Comparison of ENCODE assay signal across 8 cellular contexts in the genomic region with DNA sequence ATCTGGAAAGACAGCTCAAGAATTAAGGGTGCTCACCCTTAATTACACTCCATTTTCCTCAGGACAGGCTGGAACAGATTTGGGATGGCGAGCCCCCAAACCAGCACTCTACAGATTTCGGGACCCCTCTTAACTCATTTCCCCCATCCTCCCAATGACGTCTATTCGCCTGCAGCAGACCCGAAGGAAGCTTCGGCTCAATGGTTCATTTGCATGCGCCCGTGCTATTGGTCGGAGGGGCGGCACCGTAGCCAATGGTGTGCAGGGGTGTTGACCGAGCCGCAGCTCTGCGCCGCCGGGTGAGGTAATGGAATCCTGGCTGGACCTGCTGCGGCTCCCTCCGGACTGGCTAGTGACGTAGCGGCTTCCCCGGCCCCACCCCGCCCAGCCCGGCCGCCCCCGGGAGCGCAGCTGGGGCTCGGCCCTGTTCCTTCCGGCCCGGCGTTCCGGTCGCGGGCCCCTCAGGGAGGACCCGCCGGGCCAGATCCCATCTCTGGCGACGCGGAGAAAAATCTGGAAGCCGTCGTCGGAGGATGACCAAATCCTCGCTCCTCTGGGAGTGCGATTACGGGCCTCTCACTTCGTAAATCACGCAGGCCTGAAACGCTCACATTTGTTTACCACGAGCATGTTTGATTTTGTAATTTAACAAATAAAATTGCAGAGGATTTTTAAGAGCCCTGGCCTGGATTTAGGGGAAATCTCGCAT. TPM values are rescaled to one million over a fixed set of nuclear protein-coding genes. Genes with fewer than 3 reads are reported as not detected.
DNase-seq lines count a peak whose midpoint lies in the region; ATAC-seq and TF ChIP-seq lines count a peak whose summit lies in the region.

No MANE protein-coding gene starts in this region.

- H3K27me3 ChIP-seq in ovary (no peaks in the 10 kb centered on the region), tibial artery (no peaks in the 10 kb centered on the region)

- no peaks in the 10 kb centered on the region for H3K9me3 Mint-ChIP-seq in activated naive CD8-positive, alpha-beta T cell (ENCODE audit: low read depth)
- H3K9me3 Mint-ChIP-seq in glutamatergic neuron (ENCODE audit: unreplicated experiment): peaks cover 6% of the 10 kb centered on the region

- peaks cover 39% of the 10 kb centered on the region for H3K4me1 Mint-ChIP-seq in activated naive CD8-positive, alpha-beta T cell (ENCODE audit: low read depth)
- peaks cover 18% of the 10 kb centered on the region for H3K4me1 Mint-ChIP-seq in glutamatergic neuron (ENCODE audit: low read depth, unreplicated experiment)

- ATAC-seq in HG02610 (IDR thresholded peaks at IDR 0.05; ENCODE audit: unreplicated experiment): peak; percentile 93
- ATAC-seq in SK-N-SH treated with all-trans-retinoic acid at 6 μM for 48 hours: peak; percentile 95

- H3K4me3 ChIP-seq in ovary (peak overlapping the region; percentile 27), tibial artery (peak overlapping the region; percentile 39 to 43)

- TF ChIP-seq EP300 in ovary (IDR thresholded peaks at IDR 0.05): peak; percentile 69

- TF ChIP-seq CTCF in GM10248 (IDR thresholded peaks at IDR 0.05; ENCODE audit: control extremely low read depth, extremely low read depth, low read depth, missing control alignments) (no peak), glutamatergic neuron (IDR thresholded peaks at IDR 0.05; ENCODE audit: partially characterized antibody, unreplicated experiment) (no peak), ovary (IDR thresholded peaks at IDR 0.05) (no peak), tibial artery (IDR thresholded peaks at IDR 0.05) (no peak)

- POLR2A ChIA-PET in GM10248 (lab: Yijun Ruan, JAX): interaction anchor here (0.7 to 3.9 kb wide), 6 partner anchors 9 to 950 kb away, joined by 3 to 22 read pairs (median 4); partner anchors contain the start of genes ATG101, CSRNP2 and NR4A1

- no peaks in the 10 kb centered on the region for H3K27me3 Mint-ChIP-seq in activated naive CD8-positive, alpha-beta T cell
- peaks cover 8% of the 10 kb centered on the region for H3K27me3 Mint-ChIP-seq in glutamatergic neuron (ENCODE audit: unreplicated experiment)

- no peaks in the 10 kb centered on the region for H3K36me3 ChIP-seq in ovary
- no peaks in the 10 kb centered on the region for H3K36me3 ChIP-seq in tibial artery

- DNase-seq in GM10248 (ENCODE audit: extremely low spot score): peak; percentile 95
- DNase-seq in NCI-H1092 treated with DMSO at 0.1 percent for 48 hours (lab: John Stamatoyannopoulos, UW): peak; percentile 87
- DNase-seq in glutamatergic neuron: peak; percentile 95
- DNase-seq in ovary: peak; percentile 97 to 99 (median 98)
- DNase-seq in tibial artery: peak; percentile 99

- intact Hi-C loops in ovary (cut with DNase I) (loop anchor here in 1 of 4 donors (2.0 kb wide), 1 partner anchor 18 kb away; the partner anchor contains the start of gene NR4A1), tibial artery (cut with DNase I; ENCODE audit: low total_unique reads) (no loop called here)

- H3K4me1 ChIP-seq in ovary (ENCODE audit: insufficient read depth): peaks cover 2% of the 10 kb centered on the region
- H3K4me1 ChIP-seq in tibial artery: peaks cover 0 to 43% (median 33%) of the 10 kb centered on the region in 4 donors

- peak; percentile 87 for TF ChIP-seq POLR2A in ovary (IDR thresholded peaks at IDR 0.05)

- CTCF ChIA-PET in GM10248 (lab: Yijun Ruan, JAX): interaction anchor here (0.8 to 33.0 kb wide), 11 partner anchors 8 to 1021 kb away, joined by 3 to 1220 read pairs (median 9); partner anchors contain the start of genes ATG101, NR4A1, SMIM41 and TAMALIN

- H3K36me3 Mint-ChIP-seq in activated naive CD8-positive, alpha-beta T cell: no peaks in the 10 kb centered on the region
- no peaks in the 10 kb centered on the region for H3K36me3 Mint-ChIP-seq in glutamatergic neuron (ENCODE audit: unreplicated experiment)

- H3K27ac ChIP-seq in ovary (peak overlapping the region; percentile 88 to 91), tibial artery (peak overlapping the region; percentile 79 to 83)

- WGBS in ovary, 3 donors: 1% methylated on average over 22 to 49 of the region's 49 CpGs

- peak overlapping the region; percentile 75 for H3K27ac Mint-ChIP-seq in activated naive CD8-positive, alpha-beta T cell
- H3K27ac Mint-ChIP-seq in glutamatergic neuron (ENCODE audit: unreplicated experiment): peak overlapping the region; percentile 78

- H3K9me3 ChIP-seq in ovary: no peaks in the 10 kb centered on the region
- no peaks in the 10 kb centered on the region for H3K9me3 ChIP-seq in tibial artery

- H3K4me3 Mint-ChIP-seq in activated naive CD8-positive, alpha-beta T cell: peak overlapping the region; percentile 85
- H3K4me3 Mint-ChIP-seq in glutamatergic neuron (ENCODE audit: unreplicated experiment): peak overlapping the region; percentile 82

TF ChIP-seq in SK-N-SH treated with all-trans-retinoic acid at 6 μM for 48 hours, 23 proteins besides CTCF, POLR2A, EP300 and RAD21 (continues in another document):
- TF ChIP-seq ZC3H10 (CRISPR knock-in tag; IDR thresholded peaks at IDR 0.05): no peak
- TF ChIP-seq RARB (CRISPR knock-in tag; IDR thresholded peaks at IDR 0.05): no peak
- TF ChIP-seq TOX (CRISPR knock-in tag; IDR thresholded peaks at IDR 0.05; ENCODE audit: borderline replicate concordance): no peak
- TF ChIP-seq, protein P1, sequence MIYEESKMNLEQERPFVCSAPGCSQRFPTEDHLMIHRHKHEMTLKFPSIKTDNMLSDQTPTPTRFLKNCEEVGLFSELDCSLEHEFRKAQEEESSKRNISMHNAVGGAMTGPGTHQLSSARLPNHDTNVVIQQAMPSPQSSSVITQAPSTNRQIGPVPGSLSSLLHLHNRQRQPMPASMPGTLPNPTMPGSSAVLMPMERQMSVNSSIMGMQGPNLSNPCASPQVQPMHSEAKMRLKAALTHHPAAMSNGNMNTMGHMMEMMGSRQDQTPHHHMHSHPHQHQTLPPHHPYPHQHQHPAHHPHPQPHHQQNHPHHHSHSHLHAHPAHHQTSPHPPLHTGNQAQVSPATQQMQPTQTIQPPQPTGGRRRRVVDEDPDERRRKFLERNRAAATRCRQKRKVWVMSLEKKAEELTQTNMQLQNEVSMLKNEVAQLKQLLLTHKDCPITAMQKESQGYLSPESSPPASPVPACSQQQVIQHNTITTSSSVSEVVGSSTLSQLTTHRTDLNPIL (CRISPR knock-in tag; IDR thresholded peaks at IDR 0.05; ENCODE audit: low read depth): 0 out of 2 replicates have a peak, but pooled peaks have one; percentile 25
- TF ChIP-seq ARNTL (CRISPR knock-in tag; IDR thresholded peaks at IDR 0.05; ENCODE audit: borderline replicate concordance, low read depth): no peak
- TF ChIP-seq BACH2 (CRISPR knock-in tag; IDR thresholded peaks at IDR 0.05; ENCODE audit: borderline replicate concordance): no peak
- no peak for TF ChIP-seq ZFP30 (CRISPR knock-in tag; IDR thresholded peaks at IDR 0.05)
- peak; percentile 39; the same call in 1 of the 2 replicates for TF ChIP-seq CSDC2 (CRISPR knock-in tag; IDR thresholded peaks at IDR 0.05)
- peak; percentile 56 for TF ChIP-seq TSHZ2 (CRISPR knock-in tag; IDR thresholded peaks at IDR 0.05)
- TF ChIP-seq, protein P2, sequence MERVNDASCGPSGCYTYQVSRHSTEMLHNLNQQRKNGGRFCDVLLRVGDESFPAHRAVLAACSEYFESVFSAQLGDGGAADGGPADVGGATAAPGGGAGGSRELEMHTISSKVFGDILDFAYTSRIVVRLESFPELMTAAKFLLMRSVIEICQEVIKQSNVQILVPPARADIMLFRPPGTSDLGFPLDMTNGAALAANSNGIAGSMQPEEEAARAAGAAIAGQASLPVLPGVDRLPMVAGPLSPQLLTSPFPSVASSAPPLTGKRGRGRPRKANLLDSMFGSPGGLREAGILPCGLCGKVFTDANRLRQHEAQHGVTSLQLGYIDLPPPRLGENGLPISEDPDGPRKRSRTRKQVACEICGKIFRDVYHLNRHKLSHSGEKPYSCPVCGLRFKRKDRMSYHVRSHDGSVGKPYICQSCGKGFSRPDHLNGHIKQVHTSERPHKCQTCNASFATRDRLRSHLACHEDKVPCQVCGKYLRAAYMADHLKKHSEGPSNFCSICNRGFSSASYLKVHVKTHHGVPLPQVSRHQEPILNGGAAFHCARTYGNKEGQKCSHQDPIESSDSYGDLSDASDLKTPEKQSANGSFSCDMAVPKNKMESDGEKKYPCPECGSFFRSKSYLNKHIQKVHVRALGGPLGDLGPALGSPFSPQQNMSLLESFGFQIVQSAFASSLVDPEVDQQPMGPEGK (CRISPR knock-in tag; IDR thresholded peaks at IDR 0.05; ENCODE audit: borderline replicate concordance): 0 out of 2 replicates have a peak, but pooled peaks have one; percentile 9
- no peak for TF ChIP-seq OSR1 (CRISPR knock-in tag; IDR thresholded peaks at IDR 0.05)

RNA-seq across cellular contexts. Expression of gene NR4A1, which starts 18.3 kb away (rescaled TPM):
- total RNA-seq in glutamatergic neuron (ENCODE audit: unreplicated experiment): 8.5 TPM
- 1,000 to 10,000 TPM in 2 of 7 donors, 100 to 1,000 TPM in 5; 142 to 1,603 (median 414) TPM for total RNA-seq in ovary
- 100 to 1,000 TPM in 1 of 2 donors, 10 to 100 TPM in 1; 41.7 to 159 TPM for polyA plus RNA-seq in ovary

RNA-seq across cellular contexts. Expression of gene TAMALIN, which starts 26.2 kb away (rescaled TPM):
- total RNA-seq in glutamatergic neuron (ENCODE audit: unreplicated experiment): 31.3 TPM
- total RNA-seq in ovary: 10 to 100 TPM; 20.8 to 84.1 (median 38.6) TPM
- polyA plus RNA-seq in ovary: 10 to 100 TPM; 16.8 to 21.8 TPM

RNA-seq across cellular contexts. Expression of gene ATG101, which starts 36.8 kb away (rescaled TPM):
- total RNA-seq in glutamatergic neuron (ENCODE audit: unreplicated experiment): 26.2 TPM
- 10 to 100 TPM; 24.9 to 48.7 (median 28.9) TPM for total RNA-seq in ovary
- 10 to 100 TPM; 13.6 to 26.2 TPM for polyA plus RNA-seq in ovary

RNA-seq across cellular contexts. Expression of gene SMIM41, which starts 46.6 kb away (rescaled TPM):
- total RNA-seq in glutamatergic neuron (ENCODE audit: unreplicated experiment): 0.88 TPM
- total RNA-seq in ovary: 1 to 10 TPM; 1.4 to 4.5 (median 2.8) TPM
- polyA plus RNA-seq in ovary: 1 to 10 TPM in 1 of 2 donors, under 1 TPM in 1; 0.32 to 3.4 TPM

Comparison
In these comparisons a context has a peak if more than half of its experiments do, and no peak if none do; other contexts are left out.
1. Peak in every context shown above with its lines: DNase-seq, ATAC-seq, H3K4me3 ChIP-seq and H3K27ac ChIP-seq.
2. RNA of gene NR4A1, which starts 18.3 kb away (total RNA-seq): 142 to 1,603 TPM in ovary; 8.5 TPM in glutamatergic neuron (single experiment); every median in the first group is over 10 times any median in the second.